Comparison of ENCODE assay signal across 21 cellular contexts in genomic region chr12:78028426-78028825, GRCh38.
A peak's percentile ranks its signal among the peaks of the same experiment; 100 is the strongest.
DNase-seq lines count a peak whose midpoint lies in the region; ATAC-seq, FAIRE-seq and TF ChIP-seq lines count a peak whose summit lies in the region.
"Had no signal": no experiment of that assay in that cellular context is flagged by ENCODE, and none has a peak within 500 bp of the region (broad histone marks: within the 10 kb centered on the region; RNA-seq: fewer than 3 reads in every experiment).

No MANE protein-coding gene starts in this region.

- peak; percentile 7 for FAIRE-seq in A549 (lab: Jason Lieb, UNC)
- FAIRE-seq: G401.6, GM12891, GM18507, H54 had no signal

- no peaks in the 10 kb centered on the region for H3K79me2 ChIP-seq in OCI-LY7 (ENCODE audit: insufficient read depth, low read depth, low read length)

- no peak for DNase-seq in A549 (ENCODE audit: low read depth in 1 of 2, low spot score in 1 of 2)
- DNase-seq in OCI-LY7 (ENCODE audit: low spot score): no peak
- peak; percentile 65 for DNase-seq in brain pericyte (ENCODE audit: low read depth, low spot score)
- DNase-seq in smooth muscle cell of the brain vasculature (ENCODE audit: low read depth, low spot score): peak; percentile 46
- no peak for DNase-seq in thyroid gland
- DNase-seq in DMS53 (lab: John Stamatoyannopoulos, UW): no peak
- no peak for DNase-seq in activated CD4-positive, alpha-beta T cell treated with anti-CD3 and anti-CD28 coated beads, Interleukin-2, amount 50 U/mL, for 4 hours
- DNase-seq: BE2C; C1 segment of cervical spinal cord; CD4-positive, CD25-positive, alpha-beta regulatory T cell; CD8-positive, alpha-beta memory T cell; COR-L47; DMS 273 treated with DMSO at 0.1 percent for 48 hours; HCEC 1CT had no signal

- intact Hi-C loops in OCI-LY7 (cut with micrococcal nuclease; ENCODE audit: unreplicated experiment): no loop called here
- intact Hi-C loops in thyroid gland (cut with DNase I): no loop called here

- H3K4me2 ChIP-seq in A549: no peak overlapping the region
- H3K4me2 ChIP-seq in OCI-LY7 (ENCODE audit: low read length): no peak overlapping the region
- H3K4me2 ChIP-seq: GM23338 had no signal

- TF ChIP-seq POLR2A in A549 (IDR thresholded peaks at IDR 0.05; ENCODE audit: low read length) (no peak), thyroid gland (IDR thresholded peaks at IDR 0.05) (no peak)

- H3K9me2 ChIP-seq in OCI-LY7 (ENCODE audit: insufficient read depth, low read length): no peaks in the 10 kb centered on the region; the same call in 1 of the 2 replicates

- H3K4me3 ChIP-seq in A549 (no peak overlapping the region), OCI-LY7 (ENCODE audit: low read depth, low read length, poor library complexity, severe bottlenecking) (no peak overlapping the region), thyroid gland (replicated peaks in 1 of 3) (no peak overlapping the region)
- H3K4me3 ChIP-seq: GM23338 had no signal

- no peaks in the 10 kb centered on the region for H3K27me3 ChIP-seq in thyroid gland
- H3K27me3 ChIP-seq: BE2C had no signal

- CTCF ChIA-PET in A549 (lab: Yijun Ruan, JAX): no interaction called here
- CTCF ChIA-PET in OCI-LY7 (lab: Charles Lee; ENCODE audit: unreplicated experiment): no interaction called here

- no peaks in the 10 kb centered on the region for H3K4me1 ChIP-seq in A549
- no peaks in the 10 kb centered on the region for H3K4me1 ChIP-seq in OCI-LY7 (ENCODE audit: insufficient read depth, low read length, poor library complexity, severe bottlenecking)
- no peaks in the 10 kb centered on the region for H3K4me1 ChIP-seq in thyroid gland
- H3K4me1 ChIP-seq: BE2C had no signal

- POLR2A ChIA-PET in A549 (lab: Yijun Ruan, JAX) (no interaction called here), OCI-LY7 (lab: Charles Lee) (no interaction called here)

- no TSS peak for BruUV-seq in OCI-LY7 (replicated peaks; lab: Mats Ljungman, UMichigan)

- H2AFZ ChIP-seq in OCI-LY7 (ENCODE audit: low read length): 0 out of 2 replicates have a peak overlapping the region, but pooled peaks have one; percentile 3
- H2AFZ ChIP-seq: GM23338 had no signal

- no peak for TF ChIP-seq RAD21 in A549 (conservative IDR thresholded peaks at IDR 0.05 in 1 of 2, IDR thresholded peaks at IDR 0.05 in 1 of 2)

- H3K9me3 ChIP-seq in A549 (no peaks in the 10 kb centered on the region), OCI-LY7 (ENCODE audit: low read length) (no peaks in the 10 kb centered on the region), thyroid gland (no peaks in the 10 kb centered on the region)
- H3K9me3 ChIP-seq: BE2C had no signal

- no peak for TF ChIP-seq CTCF in A549 (IDR thresholded peaks at IDR 0.05)
- TF ChIP-seq CTCF in OCI-LY7 (conservative IDR thresholded peaks at IDR 0.05; ENCODE audit: low read length): no peak
- no peak for TF ChIP-seq CTCF in thyroid gland (IDR thresholded peaks at IDR 0.05)

- no peak for ATAC-seq in A549
- ATAC-seq: GM23338 had no signal

- H3K27ac ChIP-seq in A549: no peak overlapping the region
- H3K27ac ChIP-seq in OCI-LY7 (ENCODE audit: low read depth, low read length, poor library complexity, severe bottlenecking): no peak overlapping the region
- H3K27ac ChIP-seq in thyroid gland: no peak overlapping the region
- H3K27ac ChIP-seq: 22Rv1, HL-60 had no signal

- H3K36me3 ChIP-seq in OCI-LY7 (ENCODE audit: insufficient read depth, low read length) (no peaks in the 10 kb centered on the region), thyroid gland (no peaks in the 10 kb centered on the region)
- H3K36me3 ChIP-seq: BE2C had no signal

- no peak for TF ChIP-seq EP300 in A549 (IDR thresholded peaks at IDR 0.05)

- no peaks in the 10 kb centered on the region for H4K20me1 ChIP-seq in OCI-LY7 (ENCODE audit: insufficient read depth, low read length)

- WGBS in A549 (ENCODE audit: missing lambda C conversion rate): 97% methylated on average over 1 of the region's 1 CpG
- WGBS in thyroid gland, 2 donors: 78 to 85% methylated on average over 1 of the region's 1 CpG

TF ChIP-seq in A549, 52 proteins besides CTCF, POLR2A, EP300 and RAD21:
- TF ChIP-seq HDAC2 (IDR thresholded peaks at IDR 0.05) (no peak), MAZ (IDR thresholded peaks at IDR 0.05; ENCODE audit: borderline replicate concordance, low read depth, low read length) (no peak), SREBF2 (IDR thresholded peaks at IDR 0.05) (no peak), RFX5 (IDR thresholded peaks at IDR 0.05) (no peak), USF2 (IDR thresholded peaks at IDR 0.05) (no peak), ZC3H11A (IDR thresholded peaks at IDR 0.05) (no peak), MAFK (IDR thresholded peaks at IDR 0.05; ENCODE audit: partially characterized antibody) (no peak), ESRRA (IDR thresholded peaks at IDR 0.05; ENCODE audit: borderline replicate concordance, low read length) (no peak), BCL3 (IDR thresholded peaks at IDR 0.05) (no peak)
- TF ChIP-seq, protein P1, sequence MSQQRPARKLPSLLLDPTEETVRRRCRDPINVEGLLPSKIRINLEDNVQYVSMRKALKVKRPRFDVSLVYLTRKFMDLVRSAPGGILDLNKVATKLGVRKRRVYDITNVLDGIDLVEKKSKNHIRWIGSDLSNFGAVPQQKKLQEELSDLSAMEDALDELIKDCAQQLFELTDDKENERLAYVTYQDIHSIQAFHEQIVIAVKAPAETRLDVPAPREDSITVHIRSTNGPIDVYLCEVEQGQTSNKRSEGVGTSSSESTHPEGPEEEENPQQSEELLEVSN (IDR thresholded peaks at IDR 0.05; ENCODE audit: borderline replicate concordance, low read depth): no peak
- TF ChIP-seq, protein P2, sequence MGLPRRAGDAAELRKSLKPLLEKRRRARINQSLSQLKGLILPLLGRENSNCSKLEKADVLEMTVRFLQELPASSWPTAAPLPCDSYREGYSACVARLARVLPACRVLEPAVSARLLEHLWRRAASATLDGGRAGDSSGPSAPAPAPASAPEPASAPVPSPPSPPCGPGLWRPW (IDR thresholded peaks at IDR 0.05): no peak

Comparison
In these comparisons a context has a peak if more than half of its experiments do, and no peak if none do; other contexts are left out.
1. DNase-seq: peak in brain pericyte (single experiment) and smooth muscle cell of the brain vasculature (single experiment); none in A549 (0 of 2), OCI-LY7 (single experiment), thyroid gland (0 of 2), DMS53 (single experiment) and activated CD4-positive, alpha-beta T cell treated with anti-CD3 and anti-CD28 coated beads, Interleukin-2, amount 50 U/mL, for 4 hours (0 of 2).